Comparison of ENCODE assay signal across 8 cellular contexts in the genomic region with DNA sequence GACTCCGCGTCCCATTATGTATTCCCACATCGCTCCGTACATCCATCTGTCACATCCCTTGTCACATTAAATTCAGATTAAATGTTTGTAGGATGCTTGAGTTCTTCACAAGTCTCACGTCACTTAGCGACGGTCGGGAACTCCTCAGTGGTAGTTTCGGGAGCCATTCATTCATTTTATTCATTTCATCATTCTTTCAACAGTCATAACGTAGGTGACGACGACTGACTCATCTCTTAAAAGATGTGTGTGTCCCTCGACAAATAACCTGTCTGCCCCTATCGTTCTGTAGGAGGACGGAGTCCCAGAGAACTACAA. TPM values are rescaled to one million over a fixed set of nuclear protein-coding genes. Genes with fewer than 3 reads are reported as not detected.
DNase-seq lines count a peak whose midpoint lies in the region; ATAC-seq, FAIRE-seq and TF ChIP-seq lines count a peak whose summit lies in the region.

No MANE protein-coding gene starts in this region.

- no peak for TF ChIP-seq RAD21 in liver (IDR thresholded peaks at IDR 0.05)

- H3K4me1 ChIP-seq in adipocyte (ENCODE audit: control insufficient read depth, insufficient read depth, low read length): peaks cover 8% of the 10 kb centered on the region
- H3K4me1 ChIP-seq in liver (ENCODE audit: control insufficient read depth in 4 of 4, insufficient read depth in 4 of 4, low read length in 3 of 4): peaks cover 2 to 14% (median 7%) of the 10 kb centered on the region in 4 donors
- peaks cover 0 to 11% (median 5%) of the 10 kb centered on the region in 4 donors for H3K4me1 ChIP-seq in tibial artery

- peak overlapping the region; percentile 93 for H3K4me3 Mint-ChIP-seq in activated CD8-positive, alpha-beta memory T cell treated with anti-CD3 and anti-CD28 coated beads, Interleukin-2, amount 10 ng/mL, durations not matched to agents 7 days and 5 days

- ATAC-seq in activated CD8-positive, alpha-beta memory T cell treated with anti-CD3 and anti-CD28 coated beads, Interleukin-2, amount 10 ng/mL, durations not matched to agents 7 days and 5 days: no peak
- ATAC-seq in GM21515 (IDR thresholded peaks at IDR 0.05; ENCODE audit: unreplicated experiment): no peak

- CTCF ChIA-PET in activated CD8-positive, alpha-beta memory T cell treated with anti-CD3 and anti-CD28 coated beads, Interleukin-2, amount 10 ng/mL, durations not matched to agents 7 days and 5 days (lab: Charles Lee): no interaction called here

- H3K27me3 ChIP-seq in adipocyte (replicated peaks; ENCODE audit: control insufficient read depth, insufficient read depth, low read length) (no peaks in the 10 kb centered on the region), liver (ENCODE audit: control insufficient read depth in 4 of 4, insufficient read depth in 4 of 4, low read length in 3 of 4) (no peaks in the 10 kb centered on the region), tibial artery (no peaks in the 10 kb centered on the region)

- DNase-seq in activated CD8-positive, alpha-beta memory T cell treated with anti-CD3 and anti-CD28 coated beads, Interleukin-2, amount 10 ng/mL, durations not matched to agents 7 days and 5 days: no peak
- no peak for DNase-seq in activated CD8-positive, alpha-beta memory T cell treated with anti-CD3 and anti-CD28 coated beads, Interleukin-2, amount 50 U/mL, for 48 hours
- DNase-seq in adipocyte (ENCODE audit: low read depth) (no peak), tibial artery (no peak), RCC 7860 (ENCODE audit: low spot score) (no peak)
- no peak for DNase-seq in stimulated activated CD8-positive, alpha-beta memory T cell treated with anti-CD3 and anti-CD28 coated beads, Interleukin-4, amount 100 ng/mL, for 48 hours

- H3K9me3 Mint-ChIP-seq in activated CD8-positive, alpha-beta memory T cell treated with anti-CD3 and anti-CD28 coated beads, Interleukin-2, amount 10 ng/mL, durations not matched to agents 7 days and 5 days (ENCODE audit: low read depth): no peaks in the 10 kb centered on the region

- peaks cover 27% of the 10 kb centered on the region for H3K36me3 ChIP-seq in adipocyte (ENCODE audit: control insufficient read depth, insufficient read depth, low read length, severe bottlenecking)
- H3K36me3 ChIP-seq in liver (ENCODE audit: control insufficient read depth in 4 of 4, insufficient read depth in 3 of 4, low read depth in 1 of 4, low read length in 3 of 4): peaks cover 0 to 10% (median 8%) of the 10 kb centered on the region in 4 donors
- peaks cover 0 to 17% (median 0%) of the 10 kb centered on the region in 3 donors for H3K36me3 ChIP-seq in tibial artery

- H3K27me3 Mint-ChIP-seq in activated CD8-positive, alpha-beta memory T cell treated with anti-CD3 and anti-CD28 coated beads, Interleukin-2, amount 10 ng/mL, durations not matched to agents 7 days and 5 days: peaks cover 9% of the 10 kb centered on the region

- H3K4me3 ChIP-seq in adipocyte (ENCODE audit: low read length) (peak overlapping the region; percentile 90), liver (ENCODE audit: low read depth in 1 of 3, low read length in 3 of 3) (peak overlapping the region; percentile 79 to 98 (median 88)), tibial artery (peak overlapping the region; percentile 81 to 91)

- H3K4me1 Mint-ChIP-seq in activated CD8-positive, alpha-beta memory T cell treated with anti-CD3 and anti-CD28 coated beads, Interleukin-2, amount 10 ng/mL, durations not matched to agents 7 days and 5 days: peaks cover 33% of the 10 kb centered on the region

- FAIRE-seq in RCC 7860 (lab: Jason Lieb, UNC): no peak

- intact Hi-C loops in tibial artery (cut with DNase I; ENCODE audit: low total_unique reads): loop anchor here (5.0 kb wide), 1 partner anchor 228 kb away; no protein-coding TSS in a partner anchor

- peak overlapping the region; percentile 93 for H3K27ac Mint-ChIP-seq in activated CD8-positive, alpha-beta memory T cell treated with anti-CD3 and anti-CD28 coated beads, Interleukin-2, amount 10 ng/mL, durations not matched to agents 7 days and 5 days

- TF ChIP-seq CTCF in liver (IDR thresholded peaks at IDR 0.05; ENCODE audit: low read depth, low read length, missing input control) (no peak), tibial artery (IDR thresholded peaks at IDR 0.05) (no peak)

- peak overlapping the region; percentile 87 for H3K9ac ChIP-seq in adipocyte (ENCODE audit: low read length)
- no peak overlapping the region for H3K9ac ChIP-seq in liver (ENCODE audit: low read depth in 1 of 2, low read length in 2 of 2)

- peaks cover 21% of the 10 kb centered on the region for H3K36me3 Mint-ChIP-seq in activated CD8-positive, alpha-beta memory T cell treated with anti-CD3 and anti-CD28 coated beads, Interleukin-2, amount 10 ng/mL, durations not matched to agents 7 days and 5 days

- H3K27ac ChIP-seq in liver (ENCODE audit: low read depth in 1 of 2, low read length in 2 of 2) (peak overlapping the region in 1 of 2 donors; percentile 84), tibial artery (peak overlapping the region; percentile 7 to 55)

- H3K9me3 ChIP-seq in adipocyte (ENCODE audit: control insufficient read depth, low read length) (no peaks in the 10 kb centered on the region), liver (ENCODE audit: control insufficient read depth in 4 of 4, low read length in 3 of 4) (no peaks in the 10 kb centered on the region), tibial artery (no peaks in the 10 kb centered on the region)

- WGBS in liver: 14% methylated on average over 15 of the region's 15 CpGs

TF ChIP-seq in liver, 16 proteins besides CTCF, POLR2A, EP300 and RAD21:
- no peak for TF ChIP-seq HNF4A (conservative IDR thresholded peaks at IDR 0.05)
- TF ChIP-seq HNF4G (IDR thresholded peaks at IDR 0.05): no peak
- TF ChIP-seq NR2F2 (IDR thresholded peaks at IDR 0.05): no peak
- no peak for TF ChIP-seq GABPA (IDR thresholded peaks at IDR 0.05 in 1 of 2, conservative IDR thresholded peaks at IDR 0.05 in 1 of 2)
- TF ChIP-seq TAF1 (conservative IDR thresholded peaks at IDR 0.05): no peak

RNA-seq across cellular contexts. Expression of a gene that starts 0.3 kb away (rescaled TPM):
- total RNA-seq in activated CD8-positive, alpha-beta memory T cell treated with anti-CD3 and anti-CD28 coated beads, Interleukin-2, amount 10 ng/mL, durations not matched to agents 7 days and 5 days: 10 to 100 TPM; 44.2 to 61.3 TPM
- total RNA-seq in liver: 10 to 100 TPM; 34.7 to 97.6 TPM
- 10 to 100 TPM; 76.0 to 77.8 TPM for polyA plus RNA-seq in liver

RNA-seq across cellular contexts. Expression of a gene that starts 59.1 kb away (rescaled TPM):
- total RNA-seq in activated CD8-positive, alpha-beta memory T cell treated with anti-CD3 and anti-CD28 coated beads, Interleukin-2, amount 10 ng/mL, durations not matched to agents 7 days and 5 days: under 1 TPM; 0.16 to 0.91 TPM
- 1,000 to 10,000 TPM; 5,845 to 6,687 TPM for total RNA-seq in liver
- 1,000 to 10,000 TPM; 5,045 to 9,659 TPM for polyA plus RNA-seq in liver

Comparison
In these comparisons a context has a peak if more than half of its experiments do, and no peak if none do; other contexts are left out.
1. RNA of a gene that starts 59.1 kb away (total RNA-seq): 5,845 to 6,687 TPM in liver; 0.16 to 0.91 TPM in activated CD8-positive, alpha-beta memory T cell treated with anti-CD3 and anti-CD28 coated beads, Interleukin-2, amount 10 ng/mL, durations not matched to agents 7 days and 5 days; every median in the first group is over 1,000 times any median in the second.
2. Peak in every context shown above with its lines, with median percentiles within 50 percentile points of each other: H3K4me3 ChIP-seq.